8 cellular contexts compared by ENCODE assay signal in the genomic region with DNA sequence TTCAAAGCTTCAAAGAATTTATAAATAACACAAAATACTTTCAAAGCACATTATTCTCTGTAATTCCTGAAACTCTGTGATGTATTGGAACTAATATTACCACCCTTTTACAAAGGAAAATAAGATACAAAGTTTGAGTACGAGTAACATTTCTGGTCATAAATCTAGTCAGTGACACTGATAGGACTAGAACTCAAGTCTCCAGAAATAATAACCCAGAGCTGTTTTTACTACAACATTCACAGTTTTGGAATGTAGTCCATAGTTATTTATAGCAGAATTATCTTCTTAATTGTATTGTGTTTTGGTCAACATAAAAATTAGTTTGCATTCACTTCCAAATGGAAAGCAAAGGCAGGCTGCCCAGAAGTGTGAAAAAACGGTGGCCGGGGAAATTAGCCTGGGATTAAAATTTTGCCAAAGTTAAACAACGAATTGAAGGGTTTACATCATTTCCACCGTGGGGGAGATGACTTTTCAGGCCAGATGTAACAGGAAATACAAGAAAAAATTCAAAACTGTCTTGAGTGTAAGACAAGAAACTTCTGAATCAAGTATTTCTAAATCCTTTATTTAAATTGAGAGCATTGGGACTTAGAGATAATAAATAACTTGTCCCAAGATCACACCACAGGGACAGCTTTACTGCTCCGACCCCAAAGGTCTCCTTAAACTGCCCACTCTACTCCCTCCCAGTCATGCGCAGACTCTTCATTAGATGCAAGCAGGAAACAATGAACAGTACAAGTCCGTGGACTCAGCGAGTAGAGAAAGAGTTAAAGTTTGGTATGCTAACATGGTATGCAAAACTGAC.
DNase-seq lines count a peak whose midpoint lies in the region; ATAC-seq and TF ChIP-seq lines count a peak whose summit lies in the region.

No MANE protein-coding gene starts in this region.

- no peaks in the 10 kb centered on the region for H3K36me3 ChIP-seq in hepatocyte (replicated peaks; ENCODE audit: insufficient read depth, low read depth)

- no peaks in the 10 kb centered on the region for H3K27me3 Mint-ChIP-seq in activated T-helper 17 cell treated with anti-CD3 and anti-CD28 coated beads, Interleukin-2, amount 50 U/mL, for 72 hours

- peak; percentile 20 for ATAC-seq in GM18517 (IDR thresholded peaks at IDR 0.05; ENCODE audit: unreplicated experiment)
- peak; percentile 16 for ATAC-seq in HG03280 (IDR thresholded peaks at IDR 0.05; ENCODE audit: unreplicated experiment)
- ATAC-seq in activated T-helper 17 cell treated with anti-CD3 and anti-CD28 coated beads, Interleukin-2, amount 50 U/mL, for 72 hours (replicated peaks), result no peak
- no peak for ATAC-seq in stimulated activated effector memory CD8-positive, alpha-beta T cell treated with anti-CD3 and anti-CD28 coated beads, Interleukin-12 subunit alpha, Interleukin-12 subunit beta, amount 100 ng/mL, for 72 hours

- H3K79me2 ChIP-seq in hepatocyte, result peaks cover 50% of the 10 kb centered on the region

- peak overlapping the region; percentile 91 for H3K4me3 Mint-ChIP-seq in activated T-helper 17 cell treated with anti-CD3 and anti-CD28 coated beads, Interleukin-2, amount 50 U/mL, for 72 hours
- peak overlapping the region; percentile 93 for H3K4me3 Mint-ChIP-seq in stimulated activated effector memory CD8-positive, alpha-beta T cell treated with anti-CD3 and anti-CD28 coated beads, Interleukin-12 subunit alpha, Interleukin-12 subunit beta, amount 100 ng/mL, for 72 hours

- H3K9me3 Mint-ChIP-seq in activated T-helper 17 cell treated with anti-CD3 and anti-CD28 coated beads, Interleukin-2, amount 50 U/mL, for 72 hours, result no peaks in the 10 kb centered on the region
- no peaks in the 10 kb centered on the region for H3K9me3 Mint-ChIP-seq in stimulated activated effector memory CD8-positive, alpha-beta T cell treated with anti-CD3 and anti-CD28 coated beads, Interleukin-12 subunit alpha, Interleukin-12 subunit beta, amount 100 ng/mL, for 72 hours

- H3K4me3 ChIP-seq in hepatocyte, result peak overlapping the region; percentile 89

- peaks cover 15% of the 10 kb centered on the region for H3K4me1 ChIP-seq in hepatocyte (ENCODE audit: insufficient read depth)

- no peaks in the 10 kb centered on the region for H3K9me2 ChIP-seq in hepatocyte (replicated peaks; ENCODE audit: insufficient read depth)

- no peaks in the 10 kb centered on the region for H3K36me3 Mint-ChIP-seq in activated T-helper 17 cell treated with anti-CD3 and anti-CD28 coated beads, Interleukin-2, amount 50 U/mL, for 72 hours (ENCODE audit: low read depth)
- no peaks in the 10 kb centered on the region for H3K36me3 Mint-ChIP-seq in stimulated activated effector memory CD8-positive, alpha-beta T cell treated with anti-CD3 and anti-CD28 coated beads, Interleukin-12 subunit alpha, Interleukin-12 subunit beta, amount 100 ng/mL, for 72 hours

- H3K27ac ChIP-seq in hepatocyte, result peak overlapping the region; percentile 92

- DNase-seq in 8988T, result peak; percentile 53
- peak; percentile 35 for DNase-seq in hepatocyte (ENCODE audit: low spot score)
- DNase-seq in stimulated activated effector memory CD8-positive, alpha-beta T cell treated with anti-CD3 and anti-CD28 coated beads, Interleukin-12 subunit alpha, Interleukin-12 subunit beta, amount 100 ng/mL, for 72 hours (ENCODE audit: low spot score in 2 of 2), result no peak
- DNase-seq in DMS153 treated with DMSO at 0.1 percent for 48 hours (lab: John Stamatoyannopoulos, UW; ENCODE audit: unreplicated experiment), result no peak
- no peak for DNase-seq in activated effector memory CD4-positive, alpha-beta T cell treated with Interleukin-2 at 50 U/mL for 16 hours

- peak overlapping the region; percentile 76 for H3K4me2 ChIP-seq in hepatocyte

- H3K9me3 ChIP-seq in hepatocyte (ENCODE audit: low read depth), result no peaks in the 10 kb centered on the region

- peaks cover 12% of the 10 kb centered on the region for H4K20me1 ChIP-seq in hepatocyte (ENCODE audit: insufficient read depth, poor library complexity, severe bottlenecking)

- H2AFZ ChIP-seq in hepatocyte, result peak overlapping the region; percentile 55

- H3K4me1 Mint-ChIP-seq in activated T-helper 17 cell treated with anti-CD3 and anti-CD28 coated beads, Interleukin-2, amount 50 U/mL, for 72 hours, result peaks cover 7% of the 10 kb centered on the region
- peaks cover 18% of the 10 kb centered on the region for H3K4me1 Mint-ChIP-seq in stimulated activated effector memory CD8-positive, alpha-beta T cell treated with anti-CD3 and anti-CD28 coated beads, Interleukin-12 subunit alpha, Interleukin-12 subunit beta, amount 100 ng/mL, for 72 hours

- peak overlapping the region; percentile 80 for H3K27ac Mint-ChIP-seq in activated T-helper 17 cell treated with anti-CD3 and anti-CD28 coated beads, Interleukin-2, amount 50 U/mL, for 72 hours
- peak overlapping the region; percentile 88 for H3K27ac Mint-ChIP-seq in stimulated activated effector memory CD8-positive, alpha-beta T cell treated with anti-CD3 and anti-CD28 coated beads, Interleukin-12 subunit alpha, Interleukin-12 subunit beta, amount 100 ng/mL, for 72 hours

- no peak for TF ChIP-seq CTCF in hepatocyte (IDR thresholded peaks at IDR 0.05; ENCODE audit: poor library complexity)

- 8% methylated on average over 9 of the region's 9 CpGs for WGBS in hepatocyte (ENCODE audit: low lambda C conversion rate, missing lambda C conversion rate)

- no peaks in the 10 kb centered on the region for H3K27me3 ChIP-seq in hepatocyte

Comparison
In these comparisons a context has a peak if more than half of its experiments do, and no peak if none do; other contexts are left out.
1. DNase-seq: peak in 8988T (single experiment) and hepatocyte (single experiment); none in stimulated activated effector memory CD8-positive, alpha-beta T cell treated with anti-CD3 and anti-CD28 coated beads, Interleukin-12 subunit alpha, Interleukin-12 subunit beta, amount 100 ng/mL, for 72 hours (0 of 2), DMS153 treated with DMSO at 0.1 percent for 48 hours (single experiment) and activated effector memory CD4-positive, alpha-beta T cell treated with Interleukin-2 at 50 U/mL for 16 hours (single experiment).
2. ATAC-seq: peak in GM18517 (single experiment) and HG03280 (single experiment); none in activated T-helper 17 cell treated with anti-CD3 and anti-CD28 coated beads, Interleukin-2, amount 50 U/mL, for 72 hours (single experiment) and stimulated activated effector memory CD8-positive, alpha-beta T cell treated with anti-CD3 and anti-CD28 coated beads, Interleukin-12 subunit alpha, Interleukin-12 subunit beta, amount 100 ng/mL, for 72 hours (single experiment).